Comparison of ENCODE assay signal across 33 cellular contexts in genomic region chr10:17287151-17287550, GRCh38.
"Had no signal": no experiment of that assay in that cellular context is flagged by ENCODE, and none has a peak within 500 bp of the region (broad histone marks: within the 10 kb centered on the region; RNA-seq: fewer than 3 reads in every experiment).

No MANE protein-coding gene starts in this region.

- H3K36me3 ChIP-seq: SJCRH30 had no signal

- FAIRE-seq: RCC 7860 had no signal

- H3K9me3 ChIP-seq: SJCRH30, SK-N-SH had no signal

- H3K4me1 ChIP-seq: SJCRH30 had no signal

- H2AFZ ChIP-seq: PC-9 had no signal

- H3K9ac ChIP-seq: KMS-11, SK-N-SH had no signal

- H3K9me2 ChIP-seq: SK-N-SH had no signal

- ATAC-seq: Panc1, Right ventricle myocardium inferior had no signal

- H3K27me3 ChIP-seq: SJCRH30 had no signal

- DNase-seq: Karpas-422, KBM-7, MM.1S, MV-4-11, NCI-H1092, NCI-H1105, NCI-H1417 treated with DMSO at 0.1 percent for 48 hours, NCI-H1436 treated with DMSO at 0.1 percent for 48 hours, NCI-H1694 treated with DMSO at 0.1 percent for 48 hours, NCI-H187 treated with DMSO at 0.1 percent for 48 hours, NCI-H2029 treated with DMSO at 0.1 percent for 48 hours, NCI-H2081 treated with DMSO at 0.1 percent for 48 hours, NCI-H2107, NCI-H2171, NCI-H226, NCI-H446 treated with DMSO at 0.1 percent for 48 hours, NCI-H510A, NCI-H524, NCI-H526, NCI-H69, NCI-H748 treated with DMSO at 0.1 percent for 48 hours, NCI-H82, PC-9, SHP77, SIG-M5, SJCRH30, SK-N-SH, SW 1271 had no signal

- H3K4me2 ChIP-seq: KMS-11, PC-9, SK-N-SH had no signal

- H3K27ac ChIP-seq: KMS-11, PC-9, RWPE1, SJCRH30 had no signal

- H3K4me3 ChIP-seq: PC-9, SJCRH30 had no signal
